ENCODE assay signal across 17 cellular contexts in genomic region chr7:48458701-48459509, GRCh38.
"Had no signal": no experiment of that assay in that cellular context is flagged by ENCODE, and none has a peak within 500 bp of the region (broad histone marks: within the 10 kb centered on the region; RNA-seq: fewer than 3 reads in every experiment).

No MANE protein-coding gene starts in this region.

- DNase-seq: activated CD4-positive, alpha-beta T cell treated with anti-CD3 and anti-CD28 coated beads, Interleukin-2, amount 10 ng/mL, durations not matched to agents 7 days and 5 days; amniotic stem cell; dermis blood vessel endothelial cell; glutamatergic neuron; immature natural killer cell; left cardiac atrium; natural killer cell; right lobe of liver; stimulated activated naive B cell treated with anti-CD40 and anti-IgM and Interleukin-4, amounts not matched to agents 10 μg/mL and 1 μg/mL and 100 μg/mL, for 72 hours; upper lobe of right lung had no signal

- H3K9me3 Mint-ChIP-seq: activated CD4-positive, alpha-beta T cell treated with anti-CD3 and anti-CD28 coated beads, Interleukin-2, amount 10 ng/mL, durations not matched to agents 7 days and 5 days; activated naive CD4-positive, alpha-beta T cell treated with anti-CD3 and anti-CD28 coated beads, Interleukin-2, amount 50 U/mL, for 24 hours; activated T-helper 2 cell treated with anti-CD3 and anti-CD28 coated beads, Interferon-gamma antibody, Interleukin-2, Interleukin-4, amounts not matched to agents 10 μg/mL and 5 μg/mL and 100 μg/mL, durations not matched to agents 14 hours and 24 hours and 36 hours; brain had no signal

- H3K4me3 Mint-ChIP-seq: activated CD4-positive, alpha-beta T cell treated with anti-CD3 and anti-CD28 coated beads, Interleukin-2, amount 10 ng/mL, durations not matched to agents 7 days and 5 days; activated naive CD4-positive, alpha-beta T cell treated with anti-CD3 and anti-CD28 coated beads, Interleukin-2, amount 50 U/mL, for 24 hours; brain; immature natural killer cell; natural killer cell; stimulated activated naive B cell treated with anti-CD40 and anti-IgM and Interleukin-4, amounts not matched to agents 10 μg/mL and 1 μg/mL and 100 μg/mL, for 72 hours; WTC11 had no signal

- H3K4me1 Mint-ChIP-seq: activated CD4-positive, alpha-beta T cell treated with anti-CD3 and anti-CD28 coated beads, Interleukin-2, amount 10 ng/mL, durations not matched to agents 7 days and 5 days; activated naive CD4-positive, alpha-beta T cell treated with anti-CD3 and anti-CD28 coated beads, Interleukin-2, amount 50 U/mL, for 24 hours; brain; immature natural killer cell; natural killer cell; stimulated activated naive B cell treated with anti-CD40 and anti-IgM and Interleukin-4, amounts not matched to agents 10 μg/mL and 1 μg/mL and 100 μg/mL, for 72 hours; WTC11 had no signal

- H3K27ac ChIP-seq: prostate gland, right lobe of liver, suprapubic skin, upper lobe of right lung had no signal

- H3K4me3 ChIP-seq: lung, prostate gland, right lobe of liver, suprapubic skin, upper lobe of right lung had no signal

- H3K36me3 Mint-ChIP-seq: activated naive CD4-positive, alpha-beta T cell treated with anti-CD3 and anti-CD28 coated beads, Interleukin-2, amount 50 U/mL, for 24 hours; brain; immature natural killer cell; natural killer cell; stimulated activated naive B cell treated with anti-CD40 and anti-IgM and Interleukin-4, amounts not matched to agents 10 μg/mL and 1 μg/mL and 100 μg/mL, for 72 hours; WTC11 had no signal

- ATAC-seq: left cardiac atrium; natural killer cell; right lobe of liver; stimulated activated naive B cell treated with anti-CD40 and anti-IgM and Interleukin-4, amounts not matched to agents 10 μg/mL and 1 μg/mL and 100 μg/mL, for 72 hours; upper lobe of right lung; WTC11 had no signal

- H3K27ac Mint-ChIP-seq: activated CD4-positive, alpha-beta T cell treated with anti-CD3 and anti-CD28 coated beads, Interleukin-2, amount 10 ng/mL, durations not matched to agents 7 days and 5 days; activated naive CD4-positive, alpha-beta T cell treated with anti-CD3 and anti-CD28 coated beads, Interleukin-2, amount 50 U/mL, for 24 hours; activated T-helper 2 cell treated with anti-CD3 and anti-CD28 coated beads, Interferon-gamma antibody, Interleukin-2, Interleukin-4, amounts not matched to agents 10 μg/mL and 5 μg/mL and 100 μg/mL, durations not matched to agents 14 hours and 24 hours and 36 hours; brain; immature natural killer cell; natural killer cell; stimulated activated naive B cell treated with anti-CD40 and anti-IgM and Interleukin-4, amounts not matched to agents 10 μg/mL and 1 μg/mL and 100 μg/mL, for 72 hours; WTC11 had no signal

- H3K27me3 ChIP-seq: right lobe of liver, suprapubic skin, upper lobe of right lung had no signal

- H3K27me3 Mint-ChIP-seq: brain; stimulated activated naive B cell treated with anti-CD40 and anti-IgM and Interleukin-4, amounts not matched to agents 10 μg/mL and 1 μg/mL and 100 μg/mL, for 72 hours had no signal
